8 cellular contexts compared by ENCODE assay signal in the genomic region with DNA sequence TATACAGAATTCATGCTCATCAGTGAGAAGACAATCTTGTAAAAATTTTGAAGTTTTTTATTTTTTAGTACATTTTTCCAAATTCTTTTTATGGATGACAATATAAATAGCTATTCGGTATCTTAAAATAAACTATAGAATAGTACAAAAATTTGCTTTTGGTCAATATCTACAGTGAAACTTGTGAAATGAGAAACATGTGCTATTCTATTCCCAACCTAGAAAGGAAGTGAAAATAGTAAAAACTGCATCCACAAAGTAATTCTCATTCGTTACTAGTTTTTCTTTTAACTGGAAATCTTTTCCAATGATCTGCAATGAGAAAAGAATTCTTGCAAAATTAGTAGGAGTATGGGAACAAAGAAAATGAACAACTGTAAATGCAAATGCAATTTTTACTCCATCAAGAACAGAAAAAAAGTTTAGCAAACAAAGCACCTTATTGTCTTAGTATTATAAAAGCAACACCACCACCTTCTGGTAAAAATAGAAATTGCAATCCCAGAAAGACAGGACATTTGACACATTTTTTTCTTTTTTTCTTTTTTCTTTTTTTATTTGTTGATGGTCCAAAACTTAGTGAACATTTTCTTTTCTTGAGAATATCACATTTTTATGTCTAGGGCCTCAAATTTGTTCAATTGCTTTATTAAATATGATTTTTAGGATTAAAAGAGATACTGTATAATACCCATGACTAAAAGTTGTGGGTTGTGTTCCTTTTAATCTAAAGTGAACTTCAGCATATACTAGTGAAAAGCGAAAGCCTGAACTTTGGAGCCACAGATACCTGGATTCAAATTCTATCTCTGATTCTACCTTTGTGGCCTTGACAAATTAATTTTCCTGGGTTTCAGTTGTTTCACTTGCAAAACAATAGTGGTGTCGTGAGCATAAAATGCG.
DNase-seq lines count a peak whose midpoint lies in the region; ATAC-seq, FAIRE-seq and TF ChIP-seq lines count a peak whose summit lies in the region.

No MANE protein-coding gene starts in this region.

- POLR2A ChIA-PET in K562 (lab: Yijun Ruan, JAX) = no interaction called here

- H3K4me1 ChIP-seq in K562 (replicated peaks in 1 of 2; ENCODE audit: control insufficient read depth in 2 of 2, insufficient read depth in 2 of 2, low read length in 2 of 2) = no peaks in the 10 kb centered on the region

- H3K27ac Mint-ChIP-seq in mesothelial cell of epicardium = no peak overlapping the region

- ATAC-seq in GM21528 (IDR thresholded peaks at IDR 0.05; ENCODE audit: low FRiP score, unreplicated experiment) (peak; percentile 71), K562 (no peak)

- peaks cover 2% of the 10 kb centered on the region for H3K36me3 Mint-ChIP-seq in mesothelial cell of epicardium

- no TSS peak for BruUV-seq in K562 (replicated peaks; lab: Mats Ljungman, UMichigan)

- WGBS in K562 (ENCODE audit: insufficient coverage, low coverage, missing lambda C conversion rate) = 0% methylated on average over 5 of the region's 5 CpGs

- no peak overlapping the region for H3K9ac ChIP-seq in K562 (ENCODE audit: insufficient read depth in 1 of 2, low read depth in 2 of 2, low read length in 2 of 2)

- no peaks in the 10 kb centered on the region for H3K27me3 ChIP-seq in K562 (ENCODE audit: control insufficient read depth in 2 of 2, insufficient read depth in 2 of 2, low read length in 2 of 2)

- H3K4me2 ChIP-seq in K562 (ENCODE audit: insufficient read depth, low read length) = no peak overlapping the region

- no peaks in the 10 kb centered on the region for H3K9me3 ChIP-seq in K562 (replicated peaks; ENCODE audit: control insufficient read depth, insufficient read depth, low read depth, low read length)

- peak; percentile 56 to 76 for TF ChIP-seq RAD21 in K562 (CRISPR knock-in tag; conservative IDR thresholded peaks at IDR 0.05 in 1 of 2, IDR thresholded peaks at IDR 0.05 in 1 of 2)

- no peaks in the 10 kb centered on the region for H4K20me1 ChIP-seq in K562 (replicated peaks; ENCODE audit: control insufficient read depth, insufficient read depth, low read length)

- FAIRE-seq in G401.6 (lab: Jason Lieb, UNC) (peak; percentile 94), K562 (lab: Jason Lieb, UNC) (peak; percentile 74)

- no peaks in the 10 kb centered on the region for H3K9me1 ChIP-seq in K562 (ENCODE audit: control insufficient read depth, insufficient read depth, low read length)

- peak; percentile 2 for DNase-seq in NCI-H128 (lab: John Stamatoyannopoulos, UW; ENCODE audit: unreplicated experiment)
- DNase-seq in K562 (ENCODE audit: extremely low read depth in 1 of 4, low spot score in 3 of 4) = peak; percentile 7 to 51 (median 10)
- no peak for DNase-seq in mesothelial cell of epicardium (ENCODE audit: low spot score in 2 of 2, unreplicated experiment in 2 of 2)
- no peak for DNase-seq in NCI-H1105 (lab: John Stamatoyannopoulos, UW)
- DNase-seq in stimulated activated CD4-positive, alpha-beta T cell treated with anti-CD3 and anti-CD28 coated beads, Interleukin-15, amount 100 ng/mL, for 24 hours = no peak
- DNase-seq in stimulated activated CD4-positive, alpha-beta T cell treated with anti-CD3 and anti-CD28 coated beads, Interleukin-4, amount 100 ng/mL, for 24 hours = no peak

- TF ChIP-seq CTCF in K562 (IDR thresholded peaks at IDR 0.05 in 2 of 3, conservative IDR thresholded peaks at IDR 0.05 in 1 of 3; ENCODE audit: insufficient read depth in 2 of 3, low read depth in 1 of 3, low read length in 3 of 3) (peak; percentile 28 to 71 (median 34); a peak in 4 of 6 replicates), mesothelial cell of epicardium (IDR thresholded peaks at IDR 0.05; ENCODE audit: unreplicated experiment) (peak; percentile 88)

- TF ChIP-seq POLR2A in K562 (conservative IDR thresholded peaks at IDR 0.05) = no peak

- no peak overlapping the region for H2AFZ ChIP-seq in K562 (ENCODE audit: low read depth, low read length)

- no peaks in the 10 kb centered on the region for H3K27me3 Mint-ChIP-seq in mesothelial cell of epicardium (ENCODE audit: low read depth)

- CTCF ChIA-PET in K562 (lab: Yijun Ruan, JAX; ENCODE audit: low intra/inter-chr PET ratio) = no interaction called here

- no peak overlapping the region for H3K4me3 Mint-ChIP-seq in mesothelial cell of epicardium

- in situ Hi-C loops in K562 (cut with MboI) = no loop called here

- no peaks in the 10 kb centered on the region for H3K36me3 ChIP-seq in K562 (ENCODE audit: control insufficient read depth, insufficient read depth, low read length)

- peaks cover 38% of the 10 kb centered on the region for H3K9me3 Mint-ChIP-seq in mesothelial cell of epicardium

- TF ChIP-seq EP300 in K562 (IDR thresholded peaks at IDR 0.05; ENCODE audit: low read length) = no peak

- no peak overlapping the region for H3K27ac ChIP-seq in K562 (ENCODE audit: extremely low read depth, low read depth, low read length)

- H3K79me2 ChIP-seq in K562 (ENCODE audit: control insufficient read depth, insufficient read depth, low read length) = no peaks in the 10 kb centered on the region

- no peak overlapping the region for H3K4me3 ChIP-seq in K562

- intact Hi-C loops in K562 (cut with micrococcal nuclease) = no loop called here

- no peaks in the 10 kb centered on the region for H3K4me1 Mint-ChIP-seq in mesothelial cell of epicardium

TF ChIP-seq in K562, 482 proteins besides CTCF, POLR2A, EP300 and RAD21:
- TF ChIP-seq ZNF384 (IDR thresholded peaks at IDR 0.05; ENCODE audit: low read depth, low read length) = peak; percentile 75
- TF ChIP-seq, protein P1, sequence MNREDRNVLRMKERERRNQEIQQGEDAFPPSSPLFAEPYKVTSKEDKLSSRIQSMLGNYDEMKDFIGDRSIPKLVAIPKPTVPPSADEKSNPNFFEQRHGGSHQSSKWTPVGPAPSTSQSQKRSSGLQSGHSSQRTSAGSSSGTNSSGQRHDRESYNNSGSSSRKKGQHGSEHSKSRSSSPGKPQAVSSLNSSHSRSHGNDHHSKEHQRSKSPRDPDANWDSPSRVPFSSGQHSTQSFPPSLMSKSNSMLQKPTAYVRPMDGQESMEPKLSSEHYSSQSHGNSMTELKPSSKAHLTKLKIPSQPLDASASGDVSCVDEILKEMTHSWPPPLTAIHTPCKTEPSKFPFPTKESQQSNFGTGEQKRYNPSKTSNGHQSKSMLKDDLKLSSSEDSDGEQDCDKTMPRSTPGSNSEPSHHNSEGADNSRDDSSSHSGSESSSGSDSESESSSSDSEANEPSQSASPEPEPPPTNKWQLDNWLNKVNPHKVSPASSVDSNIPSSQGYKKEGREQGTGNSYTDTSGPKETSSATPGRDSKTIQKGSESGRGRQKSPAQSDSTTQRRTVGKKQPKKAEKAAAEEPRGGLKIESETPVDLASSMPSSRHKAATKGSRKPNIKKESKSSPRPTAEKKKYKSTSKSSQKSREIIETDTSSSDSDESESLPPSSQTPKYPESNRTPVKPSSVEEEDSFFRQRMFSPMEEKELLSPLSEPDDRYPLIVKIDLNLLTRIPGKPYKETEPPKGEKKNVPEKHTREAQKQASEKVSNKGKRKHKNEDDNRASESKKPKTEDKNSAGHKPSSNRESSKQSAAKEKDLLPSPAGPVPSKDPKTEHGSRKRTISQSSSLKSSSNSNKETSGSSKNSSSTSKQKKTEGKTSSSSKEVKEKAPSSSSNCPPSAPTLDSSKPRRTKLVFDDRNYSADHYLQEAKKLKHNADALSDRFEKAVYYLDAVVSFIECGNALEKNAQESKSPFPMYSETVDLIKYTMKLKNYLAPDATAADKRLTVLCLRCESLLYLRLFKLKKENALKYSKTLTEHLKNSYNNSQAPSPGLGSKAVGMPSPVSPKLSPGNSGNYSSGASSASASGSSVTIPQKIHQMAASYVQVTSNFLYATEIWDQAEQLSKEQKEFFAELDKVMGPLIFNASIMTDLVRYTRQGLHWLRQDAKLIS (CRISPR knock-in tag; IDR thresholded peaks at IDR 0.05) = no peak
- TF ChIP-seq NRF1 (conservative IDR thresholded peaks at IDR 0.05 in 1 of 2, IDR thresholded peaks at IDR 0.05 in 1 of 2) = no peak
- TF ChIP-seq BDP1 (IDR thresholded peaks at IDR 0.05; ENCODE audit: insufficient read depth, insufficient read length) = no peak
- TF ChIP-seq, protein P2, sequence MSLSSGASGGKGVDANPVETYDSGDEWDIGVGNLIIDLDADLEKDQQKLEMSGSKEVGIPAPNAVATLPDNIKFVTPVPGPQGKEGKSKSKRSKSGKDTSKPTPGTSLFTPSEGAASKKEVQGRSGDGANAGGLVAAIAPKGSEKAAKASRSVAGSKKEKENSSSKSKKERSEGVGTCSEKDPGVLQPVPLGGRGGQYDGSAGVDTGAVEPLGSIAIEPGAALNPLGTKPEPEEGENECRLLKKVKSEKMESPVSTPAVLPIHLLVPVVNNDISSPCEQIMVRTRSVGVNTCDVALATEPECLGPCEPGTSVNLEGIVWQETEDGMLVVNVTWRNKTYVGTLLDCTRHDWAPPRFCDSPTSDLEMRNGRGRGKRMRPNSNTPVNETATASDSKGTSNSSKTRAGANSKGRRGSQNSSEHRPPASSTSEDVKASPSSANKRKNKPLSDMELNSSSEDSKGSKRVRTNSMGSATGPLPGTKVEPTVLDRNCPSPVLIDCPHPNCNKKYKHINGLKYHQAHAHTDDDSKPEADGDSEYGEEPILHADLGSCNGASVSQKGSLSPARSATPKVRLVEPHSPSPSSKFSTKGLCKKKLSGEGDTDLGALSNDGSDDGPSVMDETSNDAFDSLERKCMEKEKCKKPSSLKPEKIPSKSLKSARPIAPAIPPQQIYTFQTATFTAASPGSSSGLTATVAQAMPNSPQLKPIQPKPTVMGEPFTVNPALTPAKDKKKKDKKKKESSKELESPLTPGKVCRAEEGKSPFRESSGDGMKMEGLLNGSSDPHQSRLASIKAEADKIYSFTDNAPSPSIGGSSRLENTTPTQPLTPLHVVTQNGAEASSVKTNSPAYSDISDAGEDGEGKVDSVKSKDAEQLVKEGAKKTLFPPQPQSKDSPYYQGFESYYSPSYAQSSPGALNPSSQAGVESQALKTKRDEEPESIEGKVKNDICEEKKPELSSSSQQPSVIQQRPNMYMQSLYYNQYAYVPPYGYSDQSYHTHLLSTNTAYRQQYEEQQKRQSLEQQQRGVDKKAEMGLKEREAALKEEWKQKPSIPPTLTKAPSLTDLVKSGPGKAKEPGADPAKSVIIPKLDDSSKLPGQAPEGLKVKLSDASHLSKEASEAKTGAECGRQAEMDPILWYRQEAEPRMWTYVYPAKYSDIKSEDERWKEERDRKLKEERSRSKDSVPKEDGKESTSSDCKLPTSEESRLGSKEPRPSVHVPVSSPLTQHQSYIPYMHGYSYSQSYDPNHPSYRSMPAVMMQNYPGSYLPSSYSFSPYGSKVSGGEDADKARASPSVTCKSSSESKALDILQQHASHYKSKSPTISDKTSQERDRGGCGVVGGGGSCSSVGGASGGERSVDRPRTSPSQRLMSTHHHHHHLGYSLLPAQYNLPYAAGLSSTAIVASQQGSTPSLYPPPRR (CRISPR knock-in tag; IDR thresholded peaks at IDR 0.05; ENCODE audit: borderline replicate concordance) = no peak
- TF ChIP-seq SMC3 (conservative IDR thresholded peaks at IDR 0.05; ENCODE audit: insufficient read depth, low read depth, low read length) = 0 out of 2 replicates have a peak, but pooled peaks have one; percentile 9

Comparison
In these comparisons a context has a peak if more than half of its experiments do, and no peak if none do; other contexts are left out.
1. DNase-seq: peak in NCI-H128 (single experiment) and K562 (4 of 4); none in mesothelial cell of epicardium (0 of 2), NCI-H1105 (single experiment), stimulated activated CD4-positive, alpha-beta T cell treated with anti-CD3 and anti-CD28 coated beads, Interleukin-15, amount 100 ng/mL, for 24 hours (single experiment) and stimulated activated CD4-positive, alpha-beta T cell treated with anti-CD3 and anti-CD28 coated beads, Interleukin-4, amount 100 ng/mL, for 24 hours (single experiment).